ENCODE assay signal across 11 cellular contexts in the genomic region with DNA sequence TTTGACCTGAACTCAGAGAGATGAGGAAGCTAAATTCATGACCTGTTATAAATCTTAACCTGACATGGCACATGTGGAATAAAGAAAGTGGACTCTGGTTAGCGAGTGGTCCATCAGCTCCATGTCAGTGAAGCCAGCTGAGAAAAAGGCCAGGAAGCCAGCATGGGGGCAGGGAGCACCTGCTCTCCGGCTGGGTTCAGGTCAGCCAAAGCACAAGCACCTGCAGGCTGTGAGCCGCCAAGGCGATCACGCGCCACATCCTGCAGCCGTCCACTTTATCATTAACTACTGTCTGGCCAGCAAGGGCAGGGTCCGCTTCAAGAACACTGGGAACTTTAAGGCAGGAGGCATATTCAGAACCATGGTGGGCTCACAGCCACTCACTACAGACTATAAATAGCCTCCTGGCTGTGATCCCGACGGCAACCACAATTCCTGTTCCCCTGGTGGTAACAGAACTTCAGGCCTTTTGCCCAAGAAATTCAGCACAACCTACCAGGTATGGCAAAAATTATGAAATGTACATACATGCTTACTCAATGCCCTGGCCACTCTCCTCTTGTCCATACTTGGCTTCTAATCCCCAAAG. TPM values are rescaled to one million over a fixed set of nuclear protein-coding genes. Genes with fewer than 3 reads are reported as not detected.
DNase-seq lines count a peak whose midpoint lies in the region; ATAC-seq and TF ChIP-seq lines count a peak whose summit lies in the region.
"Had no signal": no experiment of that assay in that cellular context is flagged by ENCODE, and none has a peak within 500 bp of the region (broad histone marks: within the 10 kb centered on the region; RNA-seq: fewer than 3 reads in every experiment).

No MANE protein-coding gene starts in this region.

- DNase-seq in HK-2 (ENCODE audit: unreplicated experiment): peak; percentile 45
- peak; percentile 16 for DNase-seq in WTC11 (ENCODE audit: low spot score)
- DNase-seq in left cardiac atrium: peak; percentile 54
- DNase-seq in psoas muscle: peak; percentile 28 to 61
- no peak for DNase-seq in NCI-H226
- no peak for DNase-seq in HUDEP-2 (lab: John Stamatoyannopoulos, UW; ENCODE audit: unreplicated experiment in 76 of 76)
- no peak for DNase-seq in mesothelial cell of epicardium (ENCODE audit: low spot score in 2 of 2, unreplicated experiment in 2 of 2)
- DNase-seq: activated CD4-positive, alpha-beta memory T cell treated with anti-CD3 and anti-CD28 coated beads, Interleukin-2, amount 10 ng/mL, durations not matched to agents 7 days and 5 days had no signal

- H3K27ac ChIP-seq in psoas muscle: peak overlapping the region; percentile 94
- H3K27ac ChIP-seq: SJSA1 had no signal

- H3K36me3 ChIP-seq in psoas muscle (ENCODE audit: insufficient read depth in 1 of 2, low read depth in 1 of 2): no peaks in the 10 kb centered on the region

- H3K36me3 Mint-ChIP-seq in WTC11: no peaks in the 10 kb centered on the region
- peaks cover 2% of the 10 kb centered on the region for H3K36me3 Mint-ChIP-seq in mesothelial cell of epicardium

- H3K27me3 Mint-ChIP-seq in WTC11 (ENCODE audit: low read depth) (no peaks in the 10 kb centered on the region), mesothelial cell of epicardium (ENCODE audit: low read depth) (no peaks in the 10 kb centered on the region)
- H3K27me3 Mint-ChIP-seq: activated CD4-positive, alpha-beta memory T cell treated with anti-CD3 and anti-CD28 coated beads, Interleukin-2, amount 10 ng/mL, durations not matched to agents 7 days and 5 days had no signal

- intact Hi-C loops in left cardiac atrium (cut with DNase I): no loop called here
- intact Hi-C loops in psoas muscle (cut with DNase I): loop anchor here in 1 of 2 donors (5.0 kb wide), 1 partner anchor 53 kb away; no protein-coding TSS in a partner anchor

- POLR2A ChIA-PET in WTC11 (lab: Charles Lee): interaction anchor here (0.6 kb wide), 1 partner anchor 46 kb away, joined by 3 read pairs; no protein-coding TSS in a partner anchor

- H3K27ac Mint-ChIP-seq in WTC11 (peak overlapping the region; percentile 34; the same call in 1 of the 2 replicates), mesothelial cell of epicardium (no peak overlapping the region)
- H3K27ac Mint-ChIP-seq: activated CD4-positive, alpha-beta memory T cell treated with anti-CD3 and anti-CD28 coated beads, Interleukin-2, amount 10 ng/mL, durations not matched to agents 7 days and 5 days had no signal

- peaks cover 74% of the 10 kb centered on the region for H3K4me1 Mint-ChIP-seq in WTC11
- H3K4me1 Mint-ChIP-seq in mesothelial cell of epicardium: peaks cover 66% of the 10 kb centered on the region

- TF ChIP-seq CTCF in WTC11 (IDR thresholded peaks at IDR 0.05) (no peak), psoas muscle (IDR thresholded peaks at IDR 0.05) (peak; percentile 27), mesothelial cell of epicardium (IDR thresholded peaks at IDR 0.05; ENCODE audit: unreplicated experiment) (no peak)

- no peaks in the 10 kb centered on the region for H3K9me3 Mint-ChIP-seq in WTC11
- no peaks in the 10 kb centered on the region for H3K9me3 Mint-ChIP-seq in mesothelial cell of epicardium
- H3K9me3 Mint-ChIP-seq: activated CD4-positive, alpha-beta memory T cell treated with anti-CD3 and anti-CD28 coated beads, Interleukin-2, amount 10 ng/mL, durations not matched to agents 7 days and 5 days; CD14-positive monocyte had no signal

- peak overlapping the region; percentile 15 for H3K4me3 ChIP-seq in psoas muscle
- H3K4me3 ChIP-seq: SJSA1 had no signal

- H3K9me3 ChIP-seq in psoas muscle: no peaks in the 10 kb centered on the region
- H3K9me3 ChIP-seq: SJSA1 had no signal

- CTCF ChIA-PET in WTC11 (lab: Charles Lee): interaction anchor here (0.7 kb wide), 1 partner anchor 11 kb away, joined by 3 read pairs; no protein-coding TSS in a partner anchor

- ATAC-seq in WTC11 (no peak), left cardiac atrium (peak; percentile 42 to 58), psoas muscle (peak; percentile 23 to 52 (median 33)), GM19452 (IDR thresholded peaks at IDR 0.05; ENCODE audit: unreplicated experiment) (no peak)

- H3K4me1 ChIP-seq in psoas muscle: peaks cover 78% of the 10 kb centered on the region

- H3K27me3 ChIP-seq in psoas muscle (ENCODE audit: insufficient read depth in 3 of 3, low read length in 2 of 3): no peaks in the 10 kb centered on the region
- H3K27me3 ChIP-seq: SJSA1 had no signal

- H3K4me3 Mint-ChIP-seq in WTC11 (no peak overlapping the region), mesothelial cell of epicardium (no peak overlapping the region)
- H3K4me3 Mint-ChIP-seq: activated CD4-positive, alpha-beta memory T cell treated with anti-CD3 and anti-CD28 coated beads, Interleukin-2, amount 10 ng/mL, durations not matched to agents 7 days and 5 days; CD14-positive monocyte had no signal

- WGBS in psoas muscle, 3 donors: 5 to 18% (median 12%) methylated on average over 10 of the region's 10 CpGs

TF ChIP-seq in WTC11, 78 proteins besides CTCF, POLR2A, EP300 and RAD21:
- no peak for TF ChIP-seq NFE2L1 (CRISPR knock-in tag; IDR thresholded peaks at IDR 0.05)
- no peak for TF ChIP-seq FOXP1 (CRISPR knock-in tag; IDR thresholded peaks at IDR 0.05; ENCODE audit: borderline replicate concordance)
- peak; percentile 80 for TF ChIP-seq GABPB1 (CRISPR knock-in tag; IDR thresholded peaks at IDR 0.05)
- no peak for TF ChIP-seq ZNF263 (CRISPR knock-in tag; IDR thresholded peaks at IDR 0.05; ENCODE audit: low read depth)
- TF ChIP-seq, protein P1, sequence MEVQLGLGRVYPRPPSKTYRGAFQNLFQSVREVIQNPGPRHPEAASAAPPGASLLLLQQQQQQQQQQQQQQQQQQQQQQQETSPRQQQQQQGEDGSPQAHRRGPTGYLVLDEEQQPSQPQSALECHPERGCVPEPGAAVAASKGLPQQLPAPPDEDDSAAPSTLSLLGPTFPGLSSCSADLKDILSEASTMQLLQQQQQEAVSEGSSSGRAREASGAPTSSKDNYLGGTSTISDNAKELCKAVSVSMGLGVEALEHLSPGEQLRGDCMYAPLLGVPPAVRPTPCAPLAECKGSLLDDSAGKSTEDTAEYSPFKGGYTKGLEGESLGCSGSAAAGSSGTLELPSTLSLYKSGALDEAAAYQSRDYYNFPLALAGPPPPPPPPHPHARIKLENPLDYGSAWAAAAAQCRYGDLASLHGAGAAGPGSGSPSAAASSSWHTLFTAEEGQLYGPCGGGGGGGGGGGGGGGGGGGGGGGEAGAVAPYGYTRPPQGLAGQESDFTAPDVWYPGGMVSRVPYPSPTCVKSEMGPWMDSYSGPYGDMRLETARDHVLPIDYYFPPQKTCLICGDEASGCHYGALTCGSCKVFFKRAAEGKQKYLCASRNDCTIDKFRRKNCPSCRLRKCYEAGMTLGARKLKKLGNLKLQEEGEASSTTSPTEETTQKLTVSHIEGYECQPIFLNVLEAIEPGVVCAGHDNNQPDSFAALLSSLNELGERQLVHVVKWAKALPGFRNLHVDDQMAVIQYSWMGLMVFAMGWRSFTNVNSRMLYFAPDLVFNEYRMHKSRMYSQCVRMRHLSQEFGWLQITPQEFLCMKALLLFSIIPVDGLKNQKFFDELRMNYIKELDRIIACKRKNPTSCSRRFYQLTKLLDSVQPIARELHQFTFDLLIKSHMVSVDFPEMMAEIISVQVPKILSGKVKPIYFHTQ (CRISPR knock-in tag; IDR thresholded peaks at IDR 0.05): no peak
- TF ChIP-seq EMX1 (CRISPR knock-in tag; IDR thresholded peaks at IDR 0.05): no peak

RNA-seq across cellular contexts. Expression of a gene that starts 35.5 kb away (rescaled TPM):
- 16.8 to 20.2 TPM (median 19.2 TPM) in 3 replicates for total RNA-seq in WTC11 (2021)
- 10 to 100 TPM; 34.2 to 36.8 TPM for total RNA-seq in left cardiac atrium
- total RNA-seq in psoas muscle: 10 to 100 TPM; 23.6 to 28.0 (median 25.4) TPM
- 10 to 100 TPM in 2 of 3 donors, 1 to 10 TPM in 1; 9.5 to 24.1 (median 14.9) TPM for polyA plus RNA-seq in psoas muscle
- total RNA-seq in mesothelial cell of epicardium: 24.7 to 27.5 TPM (median 27.0 TPM) in 3 replicates

Comparison
In these comparisons a context has a peak if more than half of its experiments do, and no peak if none do; other contexts are left out.
1. DNase-seq: peak in HK-2 (single experiment), WTC11 (single experiment), left cardiac atrium (single experiment) and psoas muscle (2 of 2); none in NCI-H226 (single experiment), HUDEP-2 (0 of 76) and mesothelial cell of epicardium (0 of 2).
2. ATAC-seq: peak in left cardiac atrium (2 of 2) and psoas muscle (4 of 4); none in WTC11 (single experiment) and GM19452 (single experiment).